Comparison of ENCODE assay signal across 12 cellular contexts in genomic region chr9:128162215-128163026, GRCh38. TPM values are rescaled to one million over a fixed set of nuclear protein-coding genes. Genes with fewer than 3 reads are reported as not detected.
DNase-seq lines count a peak whose midpoint lies in the region; ATAC-seq lines count a peak whose summit lies in the region.
"Had no signal": no experiment of that assay in that cellular context is flagged by ENCODE, and none has a peak within 500 bp of the region (broad histone marks: within the 10 kb centered on the region; RNA-seq: fewer than 3 reads in every experiment).

No MANE protein-coding gene starts in this region.

- H3K9me3 Mint-ChIP-seq in activated CD4-positive, alpha-beta T cell treated with anti-CD3 and anti-CD28 coated beads, Interleukin-2, amount 10 ng/mL, durations not matched to agents 24 days and 14 days, result no peaks in the 10 kb centered on the region
- H3K9me3 Mint-ChIP-seq in activated T-helper 1 cell treated with anti-CD3 and anti-CD28 coated beads, Interleukin-12 subunit alpha, Interleukin-12 subunit beta, Interleukin-2, Interleukin-4 antibody, amounts not matched to agents 30 ng/mL and 10 ng/mL and 1 ng/mL, durations not matched to agents 14 hours and 24 hours and 36 hours, result no peaks in the 10 kb centered on the region
- no peaks in the 10 kb centered on the region for H3K9me3 Mint-ChIP-seq in stimulated activated effector memory CD8-positive, alpha-beta T cell treated with anti-CD3 and anti-CD28 coated beads, Interleukin-12 subunit alpha, Interleukin-12 subunit beta, amount 100 ng/mL, for 72 hours

- intact Hi-C loops in activated CD4-positive, alpha-beta T cell treated with anti-CD3 and anti-CD28 coated beads, Interleukin-2, amount 10 ng/mL, durations not matched to agents 24 days and 14 days (cut with micrococcal nuclease), result no loop called here
- intact Hi-C loops in activated T-helper 1 cell treated with anti-CD3 and anti-CD28 coated beads, Interleukin-12 subunit alpha, Interleukin-12 subunit beta, Interleukin-2, Interleukin-4 antibody, amounts not matched to agents 30 ng/mL and 10 ng/mL and 1 ng/mL, durations not matched to agents 14 hours and 24 hours and 36 hours (cut with micrococcal nuclease), result loop anchor here (5.0 kb wide), 1 partner anchor 390 kb away; the partner anchor contains the start of gene SPTAN1

- H3K4me3 Mint-ChIP-seq in activated CD4-positive, alpha-beta T cell treated with anti-CD3 and anti-CD28 coated beads, Interleukin-2, amount 10 ng/mL, durations not matched to agents 24 days and 14 days, result peak overlapping the region; percentile 83
- H3K4me3 Mint-ChIP-seq in activated T-helper 1 cell treated with anti-CD3 and anti-CD28 coated beads, Interleukin-12 subunit alpha, Interleukin-12 subunit beta, Interleukin-2, Interleukin-4 antibody, amounts not matched to agents 30 ng/mL and 10 ng/mL and 1 ng/mL, durations not matched to agents 14 hours and 24 hours and 36 hours, result peak overlapping the region; percentile 84
- H3K4me3 Mint-ChIP-seq in stimulated activated effector memory CD8-positive, alpha-beta T cell treated with anti-CD3 and anti-CD28 coated beads, Interleukin-12 subunit alpha, Interleukin-12 subunit beta, amount 100 ng/mL, for 72 hours, result peak overlapping the region; percentile 72

- peaks cover 23% of the 10 kb centered on the region for H3K4me1 Mint-ChIP-seq in activated CD4-positive, alpha-beta T cell treated with anti-CD3 and anti-CD28 coated beads, Interleukin-2, amount 10 ng/mL, durations not matched to agents 24 days and 14 days
- peaks cover 14% of the 10 kb centered on the region for H3K4me1 Mint-ChIP-seq in activated T-helper 1 cell treated with anti-CD3 and anti-CD28 coated beads, Interleukin-12 subunit alpha, Interleukin-12 subunit beta, Interleukin-2, Interleukin-4 antibody, amounts not matched to agents 30 ng/mL and 10 ng/mL and 1 ng/mL, durations not matched to agents 14 hours and 24 hours and 36 hours (ENCODE audit: low read depth)
- peaks cover 25% of the 10 kb centered on the region for H3K4me1 Mint-ChIP-seq in stimulated activated effector memory CD8-positive, alpha-beta T cell treated with anti-CD3 and anti-CD28 coated beads, Interleukin-12 subunit alpha, Interleukin-12 subunit beta, amount 100 ng/mL, for 72 hours

- no peak for DNase-seq in activated CD4-positive, alpha-beta T cell treated with anti-CD3 and anti-CD28 coated beads, Interleukin-2, amount 10 ng/mL, durations not matched to agents 24 days and 14 days
- DNase-seq in activated CD4-positive, alpha-beta T cell treated with anti-CD3 and anti-CD28 coated beads for 48 hours, result no peak
- no peak for DNase-seq in activated T-helper 1 cell treated with anti-CD3 and anti-CD28 coated beads, Interleukin-12 subunit alpha, Interleukin-12 subunit beta, Interleukin-2, Interleukin-4 antibody, amounts not matched to agents 30 ng/mL and 10 ng/mL and 1 ng/mL, durations not matched to agents 14 hours and 24 hours and 36 hours (ENCODE audit: low spot score)
- DNase-seq in glomerular visceral epithelial cell (ENCODE audit: extremely low spot score) (peak; percentile 47), amniotic stem cell (lab: John Stamatoyannopoulos, UW) (no peak), GM19240 (ENCODE audit: insufficient read length, low spot score) (no peak), kidney glomerular epithelial cell (lab: John Stamatoyannopoulos, UW) (no peak)
- DNase-seq in stimulated activated effector memory CD8-positive, alpha-beta T cell treated with anti-CD3 and anti-CD28 coated beads, Interleukin-12 subunit alpha, Interleukin-12 subunit beta, amount 100 ng/mL, for 72 hours (ENCODE audit: low spot score in 2 of 2), result no peak
- DNase-seq: BE2C; effector CD4-positive, alpha-beta T cell; NCI-H146; sigmoid colon had no signal

- no peak for ATAC-seq in stimulated activated effector memory CD8-positive, alpha-beta T cell treated with anti-CD3 and anti-CD28 coated beads, Interleukin-12 subunit alpha, Interleukin-12 subunit beta, amount 100 ng/mL, for 72 hours

- H3K36me3 Mint-ChIP-seq in activated CD4-positive, alpha-beta T cell treated with anti-CD3 and anti-CD28 coated beads, Interleukin-2, amount 10 ng/mL, durations not matched to agents 24 days and 14 days (ENCODE audit: low read depth), result peaks cover 31% of the 10 kb centered on the region
- H3K36me3 Mint-ChIP-seq in activated T-helper 1 cell treated with anti-CD3 and anti-CD28 coated beads, Interleukin-12 subunit alpha, Interleukin-12 subunit beta, Interleukin-2, Interleukin-4 antibody, amounts not matched to agents 30 ng/mL and 10 ng/mL and 1 ng/mL, durations not matched to agents 14 hours and 24 hours and 36 hours (ENCODE audit: low read depth), result peaks cover 25% of the 10 kb centered on the region
- H3K36me3 Mint-ChIP-seq in stimulated activated effector memory CD8-positive, alpha-beta T cell treated with anti-CD3 and anti-CD28 coated beads, Interleukin-12 subunit alpha, Interleukin-12 subunit beta, amount 100 ng/mL, for 72 hours, result peaks cover 61% of the 10 kb centered on the region

- no peak overlapping the region for H3K27ac Mint-ChIP-seq in activated CD4-positive, alpha-beta T cell treated with anti-CD3 and anti-CD28 coated beads, Interleukin-2, amount 10 ng/mL, durations not matched to agents 24 days and 14 days
- H3K27ac Mint-ChIP-seq in activated T-helper 1 cell treated with anti-CD3 and anti-CD28 coated beads, Interleukin-12 subunit alpha, Interleukin-12 subunit beta, Interleukin-2, Interleukin-4 antibody, amounts not matched to agents 30 ng/mL and 10 ng/mL and 1 ng/mL, durations not matched to agents 14 hours and 24 hours and 36 hours, result no peak overlapping the region
- no peak overlapping the region for H3K27ac Mint-ChIP-seq in stimulated activated effector memory CD8-positive, alpha-beta T cell treated with anti-CD3 and anti-CD28 coated beads, Interleukin-12 subunit alpha, Interleukin-12 subunit beta, amount 100 ng/mL, for 72 hours

- no peaks in the 10 kb centered on the region for H3K27me3 Mint-ChIP-seq in activated CD4-positive, alpha-beta T cell treated with anti-CD3 and anti-CD28 coated beads, Interleukin-2, amount 10 ng/mL, durations not matched to agents 24 days and 14 days
- no peaks in the 10 kb centered on the region for H3K27me3 Mint-ChIP-seq in activated T-helper 1 cell treated with anti-CD3 and anti-CD28 coated beads, Interleukin-12 subunit alpha, Interleukin-12 subunit beta, Interleukin-2, Interleukin-4 antibody, amounts not matched to agents 30 ng/mL and 10 ng/mL and 1 ng/mL, durations not matched to agents 14 hours and 24 hours and 36 hours (ENCODE audit: insufficient read depth)

RNA-seq across cellular contexts. Expression of gene BBLN, which starts 2.4 kb away (rescaled TPM):
- 89.3 and 91.4 TPM in 2 replicates for total RNA-seq in activated CD4-positive, alpha-beta T cell treated with anti-CD3 and anti-CD28 coated beads, Interleukin-2, amount 10 ng/mL, durations not matched to agents 24 days and 14 days
- 97.3 and 106 TPM in 2 replicates for total RNA-seq in activated T-helper 1 cell treated with anti-CD3 and anti-CD28 coated beads, Interleukin-12 subunit alpha, Interleukin-12 subunit beta, Interleukin-2, Interleukin-4 antibody, amounts not matched to agents 30 ng/mL and 10 ng/mL and 1 ng/mL, durations not matched to agents 14 hours and 24 hours and 36 hours

RNA-seq across cellular contexts. Expression of gene LCN2, which starts 13.2 kb away (rescaled TPM):
- not detected in 2 replicates for total RNA-seq in activated CD4-positive, alpha-beta T cell treated with anti-CD3 and anti-CD28 coated beads, Interleukin-2, amount 10 ng/mL, durations not matched to agents 24 days and 14 days
- not detected in 2 replicates for total RNA-seq in activated T-helper 1 cell treated with anti-CD3 and anti-CD28 coated beads, Interleukin-12 subunit alpha, Interleukin-12 subunit beta, Interleukin-2, Interleukin-4 antibody, amounts not matched to agents 30 ng/mL and 10 ng/mL and 1 ng/mL, durations not matched to agents 14 hours and 24 hours and 36 hours
- total RNA-seq: sigmoid colon had no signal

RNA-seq across cellular contexts. Expression of gene CIZ1, which starts 29.0 kb away (rescaled TPM):
- 142 and 143 TPM in 2 replicates for total RNA-seq in activated CD4-positive, alpha-beta T cell treated with anti-CD3 and anti-CD28 coated beads, Interleukin-2, amount 10 ng/mL, durations not matched to agents 24 days and 14 days
- 154 and 158 TPM in 2 replicates for total RNA-seq in activated T-helper 1 cell treated with anti-CD3 and anti-CD28 coated beads, Interleukin-12 subunit alpha, Interleukin-12 subunit beta, Interleukin-2, Interleukin-4 antibody, amounts not matched to agents 30 ng/mL and 10 ng/mL and 1 ng/mL, durations not matched to agents 14 hours and 24 hours and 36 hours

RNA-seq across cellular contexts. Expression of gene PTGES2, which starts 34.9 kb away (rescaled TPM):
- 84.6 and 89.8 TPM in 2 replicates for total RNA-seq in activated CD4-positive, alpha-beta T cell treated with anti-CD3 and anti-CD28 coated beads, Interleukin-2, amount 10 ng/mL, durations not matched to agents 24 days and 14 days
- 87.7 and 89.2 TPM in 2 replicates for total RNA-seq in activated T-helper 1 cell treated with anti-CD3 and anti-CD28 coated beads, Interleukin-12 subunit alpha, Interleukin-12 subunit beta, Interleukin-2, Interleukin-4 antibody, amounts not matched to agents 30 ng/mL and 10 ng/mL and 1 ng/mL, durations not matched to agents 14 hours and 24 hours and 36 hours

RNA-seq across cellular contexts. Expression of gene DNM1, which starts 40.8 kb away (rescaled TPM):
- total RNA-seq in activated CD4-positive, alpha-beta T cell treated with anti-CD3 and anti-CD28 coated beads, Interleukin-2, amount 10 ng/mL, durations not matched to agents 24 days and 14 days, result 0.95 and 1.5 TPM in 2 replicates
- total RNA-seq in activated T-helper 1 cell treated with anti-CD3 and anti-CD28 coated beads, Interleukin-12 subunit alpha, Interleukin-12 subunit beta, Interleukin-2, Interleukin-4 antibody, amounts not matched to agents 30 ng/mL and 10 ng/mL and 1 ng/mL, durations not matched to agents 14 hours and 24 hours and 36 hours, result 1.4 and 1.8 TPM in 2 replicates
